In genomic region chr18:37199741-37200140, GRCh38 we compare ENCODE assay signal across 9 cellular contexts.
"Had no signal": no experiment of that assay in that cellular context is flagged by ENCODE, and none has a peak within 500 bp of the region (broad histone marks: within the 10 kb centered on the region; RNA-seq: fewer than 3 reads in every experiment).

No MANE protein-coding gene starts in this region.

- H3K4me3 ChIP-seq: GM23338, HAP-1, K562 had no signal

- H3K4me1 ChIP-seq: HAP-1 had no signal

- H3K4me3 Mint-ChIP-seq: GM23338, HFFc6 had no signal

- H3K4me2 ChIP-seq: GM23338 had no signal

- H3K27ac Mint-ChIP-seq: GM23338, HFFc6 had no signal

- ATAC-seq: GM23338, HCT116, K562 had no signal

- H3K36me3 ChIP-seq: HAP-1 had no signal

- H3K4me1 Mint-ChIP-seq: GM23338 had no signal

- H2AFZ ChIP-seq: GM23338 had no signal

- DNase-seq: HFFc6, IMR-90 had no signal

- FAIRE-seq: H1, H54, HTR-8/SVneo, K562 had no signal

- H3K9me3 ChIP-seq: HAP-1 had no signal
